Comparison of ENCODE assay signal across 25 cellular contexts in the genomic region with DNA sequence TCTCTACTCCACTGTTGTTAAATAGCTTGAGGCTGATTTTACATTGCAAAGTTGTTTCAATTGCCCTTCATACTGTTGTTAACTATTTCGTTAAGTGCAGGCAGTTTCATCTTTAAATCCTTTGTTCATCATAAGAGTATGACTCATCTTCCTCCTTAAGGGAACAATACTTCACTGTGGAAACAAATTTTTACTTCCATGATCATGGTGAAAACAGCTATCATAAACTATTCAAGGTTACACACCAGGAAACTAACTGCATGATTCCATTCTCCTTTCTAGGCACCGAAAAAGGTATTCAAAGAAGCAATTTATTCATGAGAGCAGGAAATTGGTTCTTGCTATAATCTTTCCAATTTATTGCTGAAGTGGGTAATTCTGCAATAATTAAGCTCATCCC.
A peak's percentile ranks its signal among the peaks of the same experiment; 100 is the strongest.
DNase-seq lines count a peak whose midpoint lies in the region; ATAC-seq, FAIRE-seq and TF ChIP-seq lines count a peak whose summit lies in the region.
"Had no signal": no experiment of that assay in that cellular context is flagged by ENCODE, and none has a peak within 500 bp of the region (broad histone marks: within the 10 kb centered on the region; RNA-seq: fewer than 3 reads in every experiment).

No MANE protein-coding gene starts in this region.

- intact Hi-C loops in right lobe of liver (cut with DNase I), result no loop called here

- no peak overlapping the region for H3K4me3 Mint-ChIP-seq in astrocyte (ENCODE audit: unreplicated experiment)
- H3K4me3 Mint-ChIP-seq: T-helper 17 cell had no signal

- peak; percentile 35 for FAIRE-seq in D721Med (lab: Jason Lieb, UNC)
- FAIRE-seq in astrocyte (lab: Jason Lieb, UNC), result no peak
- FAIRE-seq: GM12878, H1, HTR-8/SVneo, kidney had no signal

- no peak for TF ChIP-seq CTCF in D721Med (IDR thresholded peaks at IDR 0.05; ENCODE audit: insufficient read depth, missing control alignments)
- no peak for TF ChIP-seq CTCF in astrocyte (IDR thresholded peaks at IDR 0.05; ENCODE audit: insufficient read depth, low read depth, low read length)
- TF ChIP-seq CTCF in omental fat pad (IDR thresholded peaks at IDR 0.05), result no peak
- TF ChIP-seq CTCF in right lobe of liver (IDR thresholded peaks at IDR 0.05), result no peak

- no peaks in the 10 kb centered on the region for H4K20me1 ChIP-seq in astrocyte (ENCODE audit: insufficient read depth, low read length)

- H3K9me3 ChIP-seq in astrocyte (ENCODE audit: insufficient read depth, low read depth, low read length) (no peaks in the 10 kb centered on the region), right lobe of liver (no peaks in the 10 kb centered on the region)
- H3K9me3 ChIP-seq: esophagus muscularis mucosa, neutrophil, sigmoid colon had no signal

- H3K27ac ChIP-seq in astrocyte (ENCODE audit: low read depth, low read length) (no peak overlapping the region), right lobe of liver (no peak overlapping the region)
- H3K27ac ChIP-seq: coronary artery, esophagus muscularis mucosa, neutrophil, sigmoid colon had no signal

- ATAC-seq in omental fat pad (ENCODE audit: low FRiP score), result no peak
- no peak for ATAC-seq in right lobe of liver
- ATAC-seq in GM21367 (IDR thresholded peaks at IDR 0.05; ENCODE audit: unreplicated experiment), result no peak
- ATAC-seq: GM12878, T-helper 17 cell had no signal

- peaks cover 2% of the 10 kb centered on the region for H3K36me3 Mint-ChIP-seq in astrocyte (ENCODE audit: low read depth, unreplicated experiment)

- no peaks in the 10 kb centered on the region for H3K4me1 ChIP-seq in astrocyte (ENCODE audit: insufficient read depth, low read length)
- no peaks in the 10 kb centered on the region for H3K4me1 ChIP-seq in right lobe of liver
- H3K4me1 ChIP-seq: esophagus muscularis mucosa, sigmoid colon had no signal

- H3K9ac ChIP-seq in astrocyte (ENCODE audit: low read length), result no peak overlapping the region

- no peaks in the 10 kb centered on the region for H3K4me1 Mint-ChIP-seq in astrocyte (ENCODE audit: low read depth, unreplicated experiment)
- H3K4me1 Mint-ChIP-seq: T-helper 17 cell had no signal

- H3K4me2 ChIP-seq in astrocyte (ENCODE audit: low read length), result peak overlapping the region; percentile 28

- TF ChIP-seq POLR2A in right lobe of liver (IDR thresholded peaks at IDR 0.05), result no peak

- DNase-seq in D721Med (ENCODE audit: insufficient read length, low spot score), result no peak
- peak; percentile 12 for DNase-seq in LoVo (ENCODE audit: low spot score)
- peak; percentile 24 for DNase-seq in astrocyte (ENCODE audit: low read depth)
- DNase-seq in kidney tubule cell (ENCODE audit: low spot score), result peak; percentile 55
- DNase-seq in omental fat pad (ENCODE audit: low spot score), result no peak
- no peak for DNase-seq in right lobe of liver
- DNase-seq in Kasumi-1 (lab: John Stamatoyannopoulos, UW), result no peak
- DNase-seq: activated effector memory CD4-positive, alpha-beta T cell treated with anti-CD3 and anti-CD28 coated beads, Interleukin-2, amount 50 U/mL, for 16 hours; anterior cingulate cortex; COR-L47; kidney; midbrain; MM.1S; NCI-H2171 treated with DMSO at 0.1 percent for 48 hours; NK-92 treated with Interleukin-12 subunit alpha and Interleukin-12 subunit beta, amount 100 ng/mL, for 24 hours; sigmoid colon; stimulated activated CD4-positive, alpha-beta T cell treated with anti-CD3 and anti-CD28 coated beads, Interleukin-2, amount 100 ng/mL, for 24 hours; T-helper 17 cell had no signal

- H3K27me3 ChIP-seq in astrocyte (ENCODE audit: insufficient read depth, low read length), result no peaks in the 10 kb centered on the region
- H3K27me3 ChIP-seq in right lobe of liver, result no peaks in the 10 kb centered on the region
- H3K27me3 ChIP-seq: esophagus muscularis mucosa, neutrophil, sigmoid colon had no signal

- H3K36me3 ChIP-seq in astrocyte (ENCODE audit: insufficient read depth, low read length) (no peaks in the 10 kb centered on the region), right lobe of liver (no peaks in the 10 kb centered on the region)
- H3K36me3 ChIP-seq: esophagus muscularis mucosa, neutrophil, sigmoid colon had no signal

- H3K27me3 Mint-ChIP-seq in astrocyte (ENCODE audit: low read depth, unreplicated experiment), result no peaks in the 10 kb centered on the region
- H3K27me3 Mint-ChIP-seq: T-helper 17 cell had no signal

- H3K9me3 Mint-ChIP-seq in astrocyte (ENCODE audit: unreplicated experiment), result no peaks in the 10 kb centered on the region

- no peaks in the 10 kb centered on the region for H3K79me2 ChIP-seq in astrocyte (ENCODE audit: insufficient read depth, low read length)

- H3K4me3 ChIP-seq in astrocyte (ENCODE audit: insufficient read depth, low read depth, low read length) (no peak overlapping the region), right lobe of liver (no peak overlapping the region)
- H3K4me3 ChIP-seq: coronary artery, esophagus muscularis mucosa, GM12878, sigmoid colon had no signal

- 49% methylated on average over 2 of the region's 2 CpGs for WGBS in right lobe of liver (ENCODE audit: insufficient coverage, low coverage, low lambda C conversion rate, missing lambda C conversion rate)

- H3K27ac Mint-ChIP-seq in astrocyte (ENCODE audit: unreplicated experiment), result no peak overlapping the region
- H3K27ac Mint-ChIP-seq: T-helper 17 cell had no signal

- no peak overlapping the region for H2AFZ ChIP-seq in astrocyte (ENCODE audit: low read depth, low read length)

Comparison
In these comparisons a context has a peak if more than half of its experiments do, and no peak if none do; other contexts are left out.
1. DNase-seq: peak in LoVo (single experiment), astrocyte (single experiment) and kidney tubule cell (single experiment); none in D721Med (single experiment), omental fat pad (single experiment), right lobe of liver (0 of 3) and Kasumi-1 (0 of 2).